1 cellular context compared by ENCODE assay signal in the genomic region with DNA sequence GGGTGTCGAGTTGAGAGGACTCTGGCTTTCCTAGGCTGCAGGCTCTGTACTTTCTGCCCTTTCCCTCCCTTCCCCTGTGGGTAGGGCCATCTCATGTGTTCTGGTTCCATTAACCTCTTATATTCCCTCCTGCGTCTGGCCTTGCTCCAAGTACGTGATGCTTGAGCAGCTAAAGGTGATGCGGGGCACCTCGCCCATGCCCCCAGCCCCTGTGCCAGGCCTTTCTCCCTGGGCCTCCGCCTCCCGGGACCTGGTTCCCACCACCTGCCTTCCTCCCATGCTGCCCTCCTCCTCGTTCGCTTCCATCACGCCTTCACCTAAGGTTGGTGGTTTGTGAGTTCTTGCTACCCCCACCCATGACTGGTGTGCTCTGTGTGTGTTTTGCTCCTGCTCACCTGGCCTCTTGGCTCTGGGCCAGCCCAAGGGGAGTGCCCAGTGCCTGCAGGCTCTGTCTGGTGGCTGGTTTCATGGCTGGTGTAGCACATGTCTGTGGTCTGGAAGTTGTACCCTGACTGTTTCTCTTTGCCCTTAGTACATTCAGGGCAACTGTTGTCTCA.
TF ChIP-seq lines count a peak whose summit lies in the region.

No MANE protein-coding gene starts in this region.

TF ChIP-seq in K562, 482 proteins besides CTCF, POLR2A, EP300 and RAD21:
- TF ChIP-seq NFIC (IDR thresholded peaks at IDR 0.05): peak; percentile 82
- TF ChIP-seq ZNF184 (CRISPR knock-in tag; IDR thresholded peaks at IDR 0.05): no peak
